Comparison of ENCODE assay signal across 1 cellular context in genomic region chr2:175834472-175834871, GRCh38.
TF ChIP-seq lines count a peak whose summit lies in the region.

No MANE protein-coding gene starts in this region.

TF ChIP-seq in WTC11, 78 proteins besides CTCF, POLR2A, EP300 and RAD21 (continued from another document):
- TF ChIP-seq PREB (CRISPR knock-in tag; IDR thresholded peaks at IDR 0.05; ENCODE audit: borderline replicate concordance) (no peak), HMGXB4 (CRISPR knock-in tag; IDR thresholded peaks at IDR 0.05) (no peak), TEAD4 (CRISPR knock-in tag; IDR thresholded peaks at IDR 0.05) (no peak)
TF ChIP-seq in WTC11: peak in this region for 0.
